ENCODE assay signal across 20 cellular contexts in genomic region chr2:233600361-233600760, GRCh38. TPM values are rescaled to one million over a fixed set of nuclear protein-coding genes. Genes with fewer than 3 reads are reported as not detected.
DNase-seq lines count a peak whose midpoint lies in the region; ATAC-seq and TF ChIP-seq lines count a peak whose summit lies in the region.
"Had no signal": no experiment of that assay in that cellular context is flagged by ENCODE, and none has a peak within 500 bp of the region (broad histone marks: within the 10 kb centered on the region; RNA-seq: fewer than 3 reads in every experiment).

No MANE protein-coding gene starts in this region.

- no peak for TF ChIP-seq CTCF in brain microvascular endothelial cell (IDR thresholded peaks at IDR 0.05; ENCODE audit: low read depth, low read length, missing control alignments)
- no peak for TF ChIP-seq CTCF in fibroblast of the aortic adventitia (IDR thresholded peaks at IDR 0.05; ENCODE audit: insufficient read depth, low read length)

- no peak for ATAC-seq in HG03039 (IDR thresholded peaks at IDR 0.05; ENCODE audit: unreplicated experiment)
- ATAC-seq: HepG2 had no signal

- H3K27ac ChIP-seq in brain microvascular endothelial cell: no peak overlapping the region
- H3K27ac ChIP-seq: BLaER1 treated with 17β-estradiol and CSF1 and Interleukin-3, amounts not matched to agents 10 nM and 100 nM; PC-9; SJSA1 had no signal

- H3K36me3 ChIP-seq in brain microvascular endothelial cell (replicated peaks): no peaks in the 10 kb centered on the region
- H3K36me3 ChIP-seq: BLaER1 treated with 17β-estradiol and CSF1 and Interleukin-3, amounts not matched to agents 10 nM and 100 nM; SJSA1 had no signal

- no peaks in the 10 kb centered on the region for H3K27me3 ChIP-seq in brain microvascular endothelial cell (replicated peaks)
- H3K27me3 ChIP-seq: BLaER1 treated with 17β-estradiol and CSF1 and Interleukin-3, amounts not matched to agents 10 nM and 100 nM; SJSA1 had no signal

- in situ Hi-C loops in brain microvascular endothelial cell (cut with HindIII; ENCODE audit: low pct_ligation_motif_present, low sequenced_read_pairs): no loop called here

- no peak overlapping the region for H3K4me3 ChIP-seq in brain microvascular endothelial cell (ENCODE audit: low read depth, low read length)
- H3K4me3 ChIP-seq in fibroblast of the aortic adventitia (ENCODE audit: low read depth, low read length): no peak overlapping the region
- H3K4me3 ChIP-seq: BLaER1 treated with 17β-estradiol and CSF1 and Interleukin-3, amounts not matched to agents 10 nM and 100 nM; PC-9; SJSA1 had no signal

- DNase-seq in HK-2 (ENCODE audit: unreplicated experiment): peak; percentile 27
- peak; percentile 4 for DNase-seq in brain microvascular endothelial cell
- peak; percentile 22 for DNase-seq in fibroblast of the aortic adventitia (ENCODE audit: low read depth)
- peak; percentile 61 for DNase-seq in renal cortical epithelial cell (ENCODE audit: low read depth)
- no peak for DNase-seq in HPDE6-E6E7 (ENCODE audit: extremely low spot score)
- no peak for DNase-seq in T-helper 2 cell
- DNase-seq: CD8-positive, alpha-beta memory T cell; DMS53; KG1; NCI-H1417; NCI-H187 treated with DMSO at 0.1 percent for 48 hours; NCI-H2227 treated with DMSO at 0.1 percent for 48 hours; NCI-H526 had no signal

RNA-seq across cellular contexts. Expression of gene UGT1A8, which starts 17.1 kb away (rescaled TPM):
- total RNA-seq in fibroblast of the aortic adventitia (ENCODE audit: low replicate concordance): 0.09 TPM in 1 of 2 replicates, not detected in the other
- 0.35 TPM in 2 replicates for total RNA-seq in renal cortical epithelial cell
- total RNA-seq: A673; CD8-positive, alpha-beta memory T cell; H1; HepG2; SJSA1 had no signal

RNA-seq across cellular contexts. Expression of gene USP40, which starts 33.8 kb away (rescaled TPM):
- total RNA-seq in fibroblast of the aortic adventitia (ENCODE audit: low replicate concordance) (40.2 and 75.5 TPM in 2 replicates), renal cortical epithelial cell (29.3 and 41.9 TPM in 2 replicates)

RNA-seq across cellular contexts. Expression of gene UGT1A10, which starts 35.9 kb away (rescaled TPM):
- 0.41 TPM in 1 of 2 replicates, not detected in the other for total RNA-seq in fibroblast of the aortic adventitia (ENCODE audit: low replicate concordance)
- not detected in 2 replicates for total RNA-seq in renal cortical epithelial cell
- total RNA-seq: A673; CD8-positive, alpha-beta memory T cell; H1; HepG2; PC-9; SJSA1 had no signal

Comparison
In these comparisons a context has a peak if more than half of its experiments do, and no peak if none do; other contexts are left out.
1. DNase-seq: peak in HK-2 (single experiment), brain microvascular endothelial cell (single experiment), fibroblast of the aortic adventitia (single experiment) and renal cortical epithelial cell (single experiment); none in HPDE6-E6E7 (single experiment) and T-helper 2 cell (0 of 5).